Comparison of ENCODE assay signal across 27 cellular contexts in genomic region chr3:112397529-112397928, GRCh38.
DNase-seq lines count a peak whose midpoint lies in the region; ATAC-seq and TF ChIP-seq lines count a peak whose summit lies in the region.
"Had no signal": no experiment of that assay in that cellular context is flagged by ENCODE, and none has a peak within 500 bp of the region (broad histone marks: within the 10 kb centered on the region; RNA-seq: fewer than 3 reads in every experiment).

No MANE protein-coding gene starts in this region.

- H3K79me2 ChIP-seq in GM23338 (replicated peaks; ENCODE audit: insufficient read depth): no peaks in the 10 kb centered on the region; the same call in 1 of the 2 replicates

- H3K4me1 ChIP-seq in BLaER1: peaks cover 52% of the 10 kb centered on the region
- H3K4me1 ChIP-seq in GM23338 (ENCODE audit: insufficient read depth): peaks cover 47% of the 10 kb centered on the region
- H3K4me1 ChIP-seq in neuronal stem cell (ENCODE audit: control insufficient read depth in 2 of 2, insufficient read depth in 1 of 2, low read depth in 1 of 2, low read length in 2 of 2): peaks cover 0 to 1% of the 10 kb centered on the region in 2 donors
- H3K4me1 ChIP-seq: BE2C had no signal

- ATAC-seq in GM23338: no peak
- ATAC-seq: left lung; natural killer cell; stimulated activated memory B cell treated with anti-CD40 and anti-IgM and Interleukin-4, amounts not matched to agents 10 μg/mL and 1 μg/mL and 100 μg/mL, for 72 hours had no signal

- 0 out of 2 replicates have a peak, but pooled peaks cover 6% of the 10 kb centered on the region for H3F3A ChIP-seq in GM23338 (replicated peaks; ENCODE audit: low read depth)

- H3K18ac ChIP-seq in neuronal stem cell (ENCODE audit: low read length): no peak overlapping the region

- H3K9me3 ChIP-seq in BLaER1: peaks cover 13% of the 10 kb centered on the region
- peaks cover under 1 to 5% of the 10 kb centered on the region in 2 donors for H3K9me3 ChIP-seq in neuronal stem cell (replicated peaks in 1 of 2; ENCODE audit: control insufficient read depth in 2 of 2, insufficient read depth in 1 of 2, low read depth in 1 of 2, low read length in 2 of 2)
- H3K9me3 ChIP-seq: thoracic aorta had no signal

- H3K4me3 Mint-ChIP-seq in GM23338: no peak overlapping the region
- H3K4me3 Mint-ChIP-seq: activated naive CD8-positive, alpha-beta T cell; natural killer cell; stimulated activated memory B cell treated with anti-CD40 and anti-IgM and Interleukin-4, amounts not matched to agents 10 μg/mL and 1 μg/mL and 100 μg/mL, for 72 hours had no signal

- H3K27ac Mint-ChIP-seq in GM23338: no peak overlapping the region
- H3K27ac Mint-ChIP-seq: activated naive CD8-positive, alpha-beta T cell; natural killer cell; stimulated activated memory B cell treated with anti-CD40 and anti-IgM and Interleukin-4, amounts not matched to agents 10 μg/mL and 1 μg/mL and 100 μg/mL, for 72 hours had no signal

- peaks cover 12% of the 10 kb centered on the region for H3K9me3 Mint-ChIP-seq in GM23338
- H3K9me3 Mint-ChIP-seq: natural killer cell had no signal

- no peak overlapping the region; the same call in 1 of the 2 replicates for H3K4me3 ChIP-seq in BLaER1
- no peak overlapping the region for H3K4me3 ChIP-seq in GM23338
- no peak overlapping the region for H3K4me3 ChIP-seq in epithelial cell of esophagus (ENCODE audit: low read length)
- H3K4me3 ChIP-seq in neuronal stem cell (ENCODE audit: low read length in 2 of 2): no peak overlapping the region
- H3K4me3 ChIP-seq: left lung, thoracic aorta had no signal

- peaks cover 46% of the 10 kb centered on the region for H3K4me1 Mint-ChIP-seq in GM23338
- H3K4me1 Mint-ChIP-seq: natural killer cell had no signal

- no peaks in the 10 kb centered on the region for H3K9me2 ChIP-seq in GM23338 (ENCODE audit: insufficient read depth)

- H2BK5ac ChIP-seq in neuronal stem cell (ENCODE audit: low read length): no peak overlapping the region

- H2AK5ac ChIP-seq in neuronal stem cell (ENCODE audit: low read depth, low read length): no peak overlapping the region

- peak overlapping the region; percentile 83 for H3K27ac ChIP-seq in BLaER1
- H3K27ac ChIP-seq in GM23338 (ENCODE audit: low read depth): peak overlapping the region; percentile 99; the same call in 1 of the 2 replicates
- H3K27ac ChIP-seq in neuronal stem cell (replicated peaks; ENCODE audit: low read length): no peak overlapping the region
- H3K27ac ChIP-seq: HL-60, KMS-11, left lung, thoracic aorta, VCaP had no signal

- H3K36me3 Mint-ChIP-seq in GM23338 (ENCODE audit: low read depth): peaks cover 12% of the 10 kb centered on the region
- H3K36me3 Mint-ChIP-seq: natural killer cell; stimulated activated memory B cell treated with anti-CD40 and anti-IgM and Interleukin-4, amounts not matched to agents 10 μg/mL and 1 μg/mL and 100 μg/mL, for 72 hours had no signal

- no peak overlapping the region for H3K23ac ChIP-seq in neuronal stem cell (ENCODE audit: low read depth, low read length, poor library complexity)

- H4K20me1 ChIP-seq in BLaER1 (no peaks in the 10 kb centered on the region), GM23338 (replicated peaks; ENCODE audit: insufficient read depth) (no peaks in the 10 kb centered on the region)

- no peak for DNase-seq in GM23338 (ENCODE audit: low spot score)
- DNase-seq in epithelial cell of esophagus (ENCODE audit: low read depth): peak; percentile 49
- DNase-seq in neuronal stem cell (ENCODE audit: low spot score): no peak
- no peak for DNase-seq in ureter (ENCODE audit: low spot score)
- DNase-seq in NCI-H187 (lab: John Stamatoyannopoulos, UW): no peak
- no peak for DNase-seq in NCI-H2107 treated with DMSO at 0.1 percent for 48 hours (lab: John Stamatoyannopoulos, UW; ENCODE audit: unreplicated experiment)
- DNase-seq: ACHN; activated CD4-positive, alpha-beta T cell treated with anti-CD3 and anti-CD28 coated beads for 48 hours; activated effector memory CD4-positive, alpha-beta T cell treated with Interleukin-2 at 50 U/mL for 16 hours; activated T-cell treated with anti-CD3 and anti-CD28 coated beads, Interleukin-2, amount 50 U/mL, for 1 hour; BE2C; EL; HCEC 1CT; left lung; midbrain; natural killer cell; NCI-H1436; NCI-H2171; SW 1271; T-helper 9 cell had no signal

- peaks cover 3% of the 10 kb centered on the region; the same call in 1 of the 2 replicates for H3K36me3 ChIP-seq in BLaER1
- H3K36me3 ChIP-seq in GM23338 (ENCODE audit: insufficient read depth): peaks cover 5% of the 10 kb centered on the region; the same call in 1 of the 2 replicates
- H3K36me3 ChIP-seq in neuronal stem cell (replicated peaks in 1 of 2; ENCODE audit: control insufficient read depth in 2 of 2, insufficient read depth in 2 of 2, low read length in 2 of 2): no peaks in the 10 kb centered on the region
- H3K36me3 ChIP-seq: BE2C, left lung, thoracic aorta had no signal

- TF ChIP-seq CTCF in GM23338 (conservative IDR thresholded peaks at IDR 0.05; ENCODE audit: low read depth in 2 of 2): no peak
- TF ChIP-seq CTCF in epithelial cell of esophagus (IDR thresholded peaks at IDR 0.05; ENCODE audit: insufficient read depth, low read depth, low read length, missing control alignments): no peak

- H3K4ac ChIP-seq in neuronal stem cell (ENCODE audit: low read length): no peak overlapping the region

- H3K9ac ChIP-seq in BLaER1 (no peak overlapping the region), neuronal stem cell (ENCODE audit: low read depth, low read length, poor library complexity) (no peak overlapping the region)
- H3K9ac ChIP-seq: KMS-11 had no signal

- H3K14ac ChIP-seq in neuronal stem cell (ENCODE audit: low read length): no peak overlapping the region

- no peak overlapping the region for H2BK15ac ChIP-seq in neuronal stem cell (ENCODE audit: low read length)

- H3K27me3 Mint-ChIP-seq in GM23338 (ENCODE audit: insufficient read depth, low read depth, poor library complexity): peaks cover 11% of the 10 kb centered on the region
- H3K27me3 Mint-ChIP-seq: activated naive CD8-positive, alpha-beta T cell; stimulated activated memory B cell treated with anti-CD40 and anti-IgM and Interleukin-4, amounts not matched to agents 10 μg/mL and 1 μg/mL and 100 μg/mL, for 72 hours had no signal

- H2AFZ ChIP-seq in GM23338 (no peak overlapping the region), neuronal stem cell (ENCODE audit: low read length) (peak overlapping the region; percentile 42)

- WGBS in neuronal stem cell (ENCODE audit: extremely low coverage in 2 of 2, insufficient read length in 2 of 2, insufficient replicate concordance in 1 of 2), 2 donors: no CpG with 5 or more reads among the region's 1 CpG

- H4K8ac ChIP-seq in neuronal stem cell (ENCODE audit: low read depth, low read length): no peak overlapping the region

- H4K91ac ChIP-seq in neuronal stem cell (ENCODE audit: low read depth, low read length, poor library complexity): no peak overlapping the region

- H3K27me3 ChIP-seq in BLaER1 (no peaks in the 10 kb centered on the region), GM23338 (ENCODE audit: insufficient read depth) (no peaks in the 10 kb centered on the region), neuronal stem cell (ENCODE audit: control insufficient read depth in 3 of 3, insufficient read depth in 3 of 3, low read depth in 1 of 3, low read length in 3 of 3) (no peaks in the 10 kb centered on the region)
- H3K27me3 ChIP-seq: BE2C, left lung had no signal

- H2BK12ac ChIP-seq in neuronal stem cell (ENCODE audit: low read length): no peak overlapping the region

- no peaks in the 10 kb centered on the region for H3K79me1 ChIP-seq in neuronal stem cell (ENCODE audit: low read depth, low read length)

- peak overlapping the region; percentile 78 for H3K4me2 ChIP-seq in BLaER1
- no peak overlapping the region for H3K4me2 ChIP-seq in GM23338
- H3K4me2 ChIP-seq in neuronal stem cell (ENCODE audit: insufficient read depth, low read length, poor library complexity, severe bottlenecking): no peak overlapping the region
- H3K4me2 ChIP-seq: KMS-11 had no signal

- H2BK120ac ChIP-seq in neuronal stem cell (ENCODE audit: low read depth, low read length): no peak overlapping the region

TF ChIP-seq in GM23338, 12 proteins besides CTCF, POLR2A, EP300 and RAD21 (continues in another document):
- TF ChIP-seq STAT1 (IDR thresholded peaks at IDR 0.05; ENCODE audit: unreplicated experiment) (no peak), EZH2 (IDR thresholded peaks at IDR 0.05; ENCODE audit: low read depth, unreplicated experiment) (no peak), ZNF331 (CRISPR knock-in tag; IDR thresholded peaks at IDR 0.05; ENCODE audit: low read depth) (no peak), ZNF114 (CRISPR knock-in tag; IDR thresholded peaks at IDR 0.05) (no peak), NANOG (IDR thresholded peaks at IDR 0.05; ENCODE audit: borderline replicate concordance) (no peak), CREB1 (CRISPR knock-in tag; IDR thresholded peaks at IDR 0.05; ENCODE audit: low read depth) (no peak), EZH2phosphoT487 (IDR thresholded peaks at IDR 0.05; ENCODE audit: unreplicated experiment) (no peak)
- TF ChIP-seq, protein P1, sequence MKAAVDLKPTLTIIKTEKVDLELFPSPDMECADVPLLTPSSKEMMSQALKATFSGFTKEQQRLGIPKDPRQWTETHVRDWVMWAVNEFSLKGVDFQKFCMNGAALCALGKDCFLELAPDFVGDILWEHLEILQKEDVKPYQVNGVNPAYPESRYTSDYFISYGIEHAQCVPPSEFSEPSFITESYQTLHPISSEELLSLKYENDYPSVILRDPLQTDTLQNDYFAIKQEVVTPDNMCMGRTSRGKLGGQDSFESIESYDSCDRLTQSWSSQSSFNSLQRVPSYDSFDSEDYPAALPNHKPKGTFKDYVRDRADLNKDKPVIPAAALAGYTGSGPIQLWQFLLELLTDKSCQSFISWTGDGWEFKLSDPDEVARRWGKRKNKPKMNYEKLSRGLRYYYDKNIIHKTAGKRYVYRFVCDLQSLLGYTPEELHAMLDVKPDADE (IDR thresholded peaks at IDR 0.05): no peak
